In genomic region chr5:34841816-34842215, GRCh38 we compare ENCODE assay signal across 25 cellular contexts. TPM values are rescaled to one million over a fixed set of nuclear protein-coding genes. Genes with fewer than 3 reads are reported as not detected.
"Had no signal": no experiment of that assay in that cellular context is flagged by ENCODE, and none has a peak within 500 bp of the region (broad histone marks: within the 10 kb centered on the region; RNA-seq: fewer than 3 reads in every experiment).

No MANE protein-coding gene starts in this region.

- H3K27me3 Mint-ChIP-seq: progenitor cell of endocrine pancreas; stimulated activated memory B cell treated with anti-CD40 and anti-IgM and Interleukin-4, amounts not matched to agents 10 μg/mL and 1 μg/mL and 100 μg/mL, for 72 hours; stimulated activated naive CD8-positive, alpha-beta T cell treated with anti-CD3 and anti-CD28 coated beads, Interleukin-15, amount 100 ng/mL, for 72 hours had no signal

- H3K27ac ChIP-seq: heart left ventricle, left ventricle myocardium inferior, ovary, right atrium auricular region, right lobe of liver, tibial nerve, upper lobe of right lung had no signal

- H3K36me3 Mint-ChIP-seq: immature natural killer cell; natural killer cell; stimulated activated memory B cell treated with anti-CD40 and anti-IgM and Interleukin-4, amounts not matched to agents 10 μg/mL and 1 μg/mL and 100 μg/mL, for 72 hours had no signal

- H3K4me3 Mint-ChIP-seq: immature natural killer cell; natural killer cell; nephron progenitor cell; stimulated activated memory B cell treated with anti-CD40 and anti-IgM and Interleukin-4, amounts not matched to agents 10 μg/mL and 1 μg/mL and 100 μg/mL, for 72 hours; stimulated activated naive CD8-positive, alpha-beta T cell treated with anti-CD3 and anti-CD28 coated beads, Interleukin-15, amount 100 ng/mL, for 72 hours had no signal

- DNase-seq: heart left ventricle; hypothalamus; immature natural killer cell; left ventricle myocardium inferior; natural killer cell; nephron progenitor cell; ovary; right lobe of liver; stimulated activated CD4-positive, alpha-beta T cell treated with anti-CD3 and anti-CD28 coated beads, Interleukin-1b, Interleukin-23, amount 100 ng/mL, for 48 hours; stimulated activated CD4-positive, alpha-beta T cell treated with anti-CD3 and anti-CD28 coated beads, Interleukin-2, amount 100 ng/mL, for 48 hours; stimulated activated CD4-positive, alpha-beta T cell treated with anti-CD3 and anti-CD28 coated beads, Interleukin-4, amount 100 ng/mL, for 4 hours; stimulated activated CD8-positive, alpha-beta memory T cell treated with anti-CD3 and anti-CD28 coated beads, Interleukin-4, amount 100 ng/mL, for 48 hours; stimulated activated naive CD4-positive, alpha-beta T cell treated with Interleukin-2 at 50 U/mL for 16 hours; stimulated activated naive CD8-positive, alpha-beta T cell treated with anti-CD3 and anti-CD28 coated beads, Interleukin-15, amount 100 ng/mL, for 72 hours; substantia nigra; upper lobe of right lung had no signal

- H3K36me3 ChIP-seq: heart left ventricle, left ventricle myocardium inferior, ovary, right atrium auricular region, right lobe of liver, tibial nerve, upper lobe of right lung had no signal

- H3K4me2 ChIP-seq: smooth muscle cell had no signal

- H3K27me3 ChIP-seq: heart left ventricle, ovary, right atrium auricular region, right lobe of liver, tibial nerve, upper lobe of right lung had no signal

- H3K4me3 ChIP-seq: heart left ventricle, left ventricle myocardium inferior, lung, ovary, right atrium auricular region, right lobe of liver, smooth muscle cell, tibial nerve, upper lobe of right lung had no signal

- ATAC-seq: heart left ventricle; natural killer cell; right lobe of liver; stimulated activated memory B cell treated with anti-CD40 and anti-IgM and Interleukin-4, amounts not matched to agents 10 μg/mL and 1 μg/mL and 100 μg/mL, for 72 hours; stimulated activated naive CD8-positive, alpha-beta T cell treated with anti-CD3 and anti-CD28 coated beads, Interleukin-15, amount 100 ng/mL, for 72 hours; upper lobe of right lung had no signal

- H3K27ac Mint-ChIP-seq: natural killer cell; nephron progenitor cell; progenitor cell of endocrine pancreas; stimulated activated memory B cell treated with anti-CD40 and anti-IgM and Interleukin-4, amounts not matched to agents 10 μg/mL and 1 μg/mL and 100 μg/mL, for 72 hours; stimulated activated naive CD8-positive, alpha-beta T cell treated with anti-CD3 and anti-CD28 coated beads, Interleukin-15, amount 100 ng/mL, for 72 hours had no signal

- H3K4me1 ChIP-seq: right lobe of liver, upper lobe of right lung had no signal

- H3K9me3 Mint-ChIP-seq: immature natural killer cell; natural killer cell; stimulated activated memory B cell treated with anti-CD40 and anti-IgM and Interleukin-4, amounts not matched to agents 10 μg/mL and 1 μg/mL and 100 μg/mL, for 72 hours; stimulated activated naive CD8-positive, alpha-beta T cell treated with anti-CD3 and anti-CD28 coated beads, Interleukin-15, amount 100 ng/mL, for 72 hours had no signal

RNA-seq across cellular contexts. Expression of gene TTC23L, which starts 2.9 kb away (rescaled TPM):
- total RNA-seq: left ventricle myocardium inferior, mesenteric fat pad, omental fat pad, skeletal muscle tissue had no signal
- polyA plus RNA-seq: immature natural killer cell had no signal
